ENCODE assay signal across 8 cellular contexts in genomic region chr12:73632191-73632590, GRCh38.
"Had no signal": no experiment of that assay in that cellular context is flagged by ENCODE, and none has a peak within 500 bp of the region (broad histone marks: within the 10 kb centered on the region; RNA-seq: fewer than 3 reads in every experiment).

No MANE protein-coding gene starts in this region.

- H3K9me3 ChIP-seq: HAP-1 had no signal

- DNase-seq: GM23248, GOT3, H7, H9, HCEC 1CT, HFFc6 had no signal

- H3K4me3 ChIP-seq: GM23248, GM23338, HAP-1 had no signal

- H3K36me3 ChIP-seq: HAP-1 had no signal

- H3K27ac ChIP-seq: GM23248 had no signal
